Comparison of ENCODE assay signal across 9 cellular contexts in the genomic region with DNA sequence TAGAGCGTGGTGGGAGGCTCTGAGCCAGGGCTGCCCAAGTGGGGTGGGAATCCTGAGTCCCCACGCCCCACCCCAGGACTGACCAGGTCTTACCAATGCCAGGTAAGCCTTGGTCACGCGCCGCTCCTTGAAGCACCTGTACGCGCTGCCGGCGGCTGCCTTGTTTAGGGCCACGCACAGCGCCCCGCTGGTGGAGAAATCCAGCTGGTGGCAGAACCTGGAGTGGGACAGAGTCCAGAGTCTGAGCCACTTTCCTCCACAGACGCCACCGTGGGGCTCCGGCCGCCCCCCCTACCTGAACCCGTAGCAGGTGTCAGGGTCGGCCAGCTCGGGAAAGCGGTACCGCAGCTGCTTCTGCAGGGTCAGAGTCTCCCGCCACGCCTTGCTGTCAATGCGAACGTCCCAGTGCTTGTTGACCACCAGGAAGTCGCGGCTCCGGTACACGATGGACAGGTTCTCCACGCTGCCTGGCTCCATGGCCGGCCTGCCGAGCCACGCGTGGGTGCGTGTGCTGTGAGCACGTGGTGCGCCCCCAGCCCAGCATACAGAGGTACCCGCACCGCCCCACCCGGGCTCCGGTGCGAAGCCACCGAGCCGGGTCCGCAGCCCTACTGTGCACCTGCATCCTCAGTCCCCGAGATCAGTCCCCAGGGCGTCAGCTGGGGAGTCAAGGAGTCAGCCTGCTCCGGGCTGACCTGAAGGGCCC. TPM values are rescaled to one million over a fixed set of nuclear protein-coding genes. Genes with fewer than 3 reads are reported as not detected.
A peak's percentile ranks its signal among the peaks of the same experiment; 100 is the strongest.
DNase-seq lines count a peak whose midpoint lies in the region; ATAC-seq and TF ChIP-seq lines count a peak whose summit lies in the region.
"Had no signal": no experiment of that assay in that cellular context is flagged by ENCODE, and none has a peak within 500 bp of the region (broad histone marks: within the 10 kb centered on the region; RNA-seq: fewer than 3 reads in every experiment).

No MANE protein-coding gene starts in this region.

- H3K4me1 Mint-ChIP-seq in activated CD4-positive, alpha-beta T cell treated with anti-CD3 and anti-CD28 coated beads for 36 hours, result peaks cover 13% of the 10 kb centered on the region
- peaks cover 5% of the 10 kb centered on the region for H3K4me1 Mint-ChIP-seq in activated CD4-positive, alpha-beta memory T cell treated with anti-CD3 and anti-CD28 coated beads for 36 hours (ENCODE audit: low read depth)
- peaks cover 0 to 8% of the 10 kb centered on the region in 2 donors for H3K4me1 Mint-ChIP-seq in immature natural killer cell

- no peak for ATAC-seq in activated CD4-positive, alpha-beta T cell treated with anti-CD3 and anti-CD28 coated beads for 36 hours
- no peak for ATAC-seq in GM18511 (IDR thresholded peaks at IDR 0.05; ENCODE audit: unreplicated experiment)

- peaks cover 22% of the 10 kb centered on the region for H3K4me1 ChIP-seq in testis

- no peaks in the 10 kb centered on the region for H3K9me3 ChIP-seq in testis

- intact Hi-C loops in activated CD4-positive, alpha-beta T cell treated with anti-CD3 and anti-CD28 coated beads for 36 hours (cut with DNase I, micrococcal nuclease), result loop anchor here in 1 of 2 experiments (5.0 kb wide), 1 partner anchor 90 kb away; no protein-coding TSS in a partner anchor
- intact Hi-C loops in activated CD4-positive, alpha-beta memory T cell treated with anti-CD3 and anti-CD28 coated beads for 36 hours (cut with micrococcal nuclease), result no loop called here
- intact Hi-C loops in testis (cut with DNase I; ENCODE audit: low total_unique reads), result no loop called here

- CTCF ChIA-PET in activated CD4-positive, alpha-beta T cell treated with anti-CD3 and anti-CD28 coated beads for 36 hours (lab: Charles Lee), result interaction anchor here (0.6 to 1.8 kb wide), 5 partner anchors 44 to 123 kb away, joined by 4 to 9 read pairs (median 4); partner anchors contain the start of gene ANTKMT
- CTCF ChIA-PET in activated CD4-positive, alpha-beta memory T cell treated with anti-CD3 and anti-CD28 coated beads for 36 hours (lab: Charles Lee), result interaction anchor here (1.1 to 8.0 kb wide), 4 partner anchors 17 to 270 kb away, joined by 4 to 120 read pairs (median 10); partner anchors contain the start of genes ANTKMT and METRN

- H3K36me3 Mint-ChIP-seq in activated CD4-positive, alpha-beta T cell treated with anti-CD3 and anti-CD28 coated beads for 36 hours (ENCODE audit: low read depth), result peaks cover 16% of the 10 kb centered on the region
- peaks cover 11% of the 10 kb centered on the region for H3K36me3 Mint-ChIP-seq in activated CD4-positive, alpha-beta memory T cell treated with anti-CD3 and anti-CD28 coated beads for 36 hours
- peaks cover 0 to 4% (median 4%) of the 10 kb centered on the region in 3 donors for H3K36me3 Mint-ChIP-seq in immature natural killer cell

- no peaks in the 10 kb centered on the region for H3K27me3 Mint-ChIP-seq in activated CD4-positive, alpha-beta T cell treated with anti-CD3 and anti-CD28 coated beads for 36 hours
- H3K27me3 Mint-ChIP-seq in activated CD4-positive, alpha-beta memory T cell treated with anti-CD3 and anti-CD28 coated beads for 36 hours, result no peaks in the 10 kb centered on the region
- peaks cover 0 to 4% (median 0%) of the 10 kb centered on the region in 3 donors for H3K27me3 Mint-ChIP-seq in immature natural killer cell (ENCODE audit: low read depth in 3 of 3)

- no peaks in the 10 kb centered on the region for H3K36me3 ChIP-seq in testis (ENCODE audit: low read depth, missing control alignments)

- H3K4me3 Mint-ChIP-seq in activated CD4-positive, alpha-beta T cell treated with anti-CD3 and anti-CD28 coated beads for 36 hours, result peak overlapping the region; percentile 88
- peak overlapping the region; percentile 87 for H3K4me3 Mint-ChIP-seq in activated CD4-positive, alpha-beta memory T cell treated with anti-CD3 and anti-CD28 coated beads for 36 hours
- H3K4me3 Mint-ChIP-seq in immature natural killer cell, result peak overlapping the region; percentile 67 to 85 (median 83)

- H3K27me3 ChIP-seq in testis, result no peaks in the 10 kb centered on the region

- TF ChIP-seq POLR2A in testis (IDR thresholded peaks at IDR 0.05), result no peak

- TF ChIP-seq CTCF in testis (IDR thresholded peaks at IDR 0.05), result no peak

- no peak for DNase-seq in activated CD4-positive, alpha-beta T cell treated with anti-CD3 and anti-CD28 coated beads for 36 hours
- DNase-seq in activated CD4-positive, alpha-beta T cell treated with anti-CD3 and anti-CD28 coated beads, Interleukin-2, amount 50 U/mL, for 1 hour, result no peak
- DNase-seq in activated CD4-positive, alpha-beta memory T cell treated with anti-CD3 and anti-CD28 coated beads for 36 hours, result no peak
- DNase-seq in immature natural killer cell (peak in 1 of 3 donors; percentile 8), testis (no peak), NCI-H1092 treated with DMSO at 0.1 percent for 48 hours (lab: John Stamatoyannopoulos, UW) (no peak)
- no peak for DNase-seq in stimulated activated CD4-positive, alpha-beta T cell treated with anti-CD3 and anti-CD28 coated beads, Interleukin-15, amount 100 ng/mL, for 24 hours

- H3K27ac Mint-ChIP-seq in activated CD4-positive, alpha-beta T cell treated with anti-CD3 and anti-CD28 coated beads for 36 hours, result peak overlapping the region; percentile 78
- peak overlapping the region; percentile 60 for H3K27ac Mint-ChIP-seq in activated CD4-positive, alpha-beta memory T cell treated with anti-CD3 and anti-CD28 coated beads for 36 hours
- H3K27ac Mint-ChIP-seq in immature natural killer cell, result peak overlapping the region in 3 of 6 donors; percentile 30 to 62 (median 37)

- H3K9me3 Mint-ChIP-seq in activated CD4-positive, alpha-beta T cell treated with anti-CD3 and anti-CD28 coated beads for 36 hours (ENCODE audit: low read depth), result no peaks in the 10 kb centered on the region
- no peaks in the 10 kb centered on the region for H3K9me3 Mint-ChIP-seq in activated CD4-positive, alpha-beta memory T cell treated with anti-CD3 and anti-CD28 coated beads for 36 hours
- H3K9me3 Mint-ChIP-seq in immature natural killer cell, result no peaks in the 10 kb centered on the region

- 50 to 61% methylated on average over 6 to 25 of the region's 48 CpGs for WGBS in testis, 2 donors

- POLR2A ChIA-PET in activated CD4-positive, alpha-beta T cell treated with anti-CD3 and anti-CD28 coated beads for 36 hours (lab: Charles Lee), result no interaction called here
- POLR2A ChIA-PET in activated CD4-positive, alpha-beta memory T cell treated with anti-CD3 and anti-CD28 coated beads for 36 hours (lab: Charles Lee), result no interaction called here

- peak overlapping the region; percentile 80 to 85 for H3K4me3 ChIP-seq in testis

- no peak overlapping the region for H3K27ac ChIP-seq in testis

RNA-seq across cellular contexts. Expression of gene RPUSD1, which starts 0.8 kb away (rescaled TPM):
- 10 to 100 TPM; 16.3 to 17.5 TPM for total RNA-seq in activated CD4-positive, alpha-beta T cell treated with anti-CD3 and anti-CD28 coated beads for 36 hours
- 10 to 100 TPM; 13.7 to 15.5 TPM for total RNA-seq in activated CD4-positive, alpha-beta memory T cell treated with anti-CD3 and anti-CD28 coated beads for 36 hours
- polyA plus RNA-seq in immature natural killer cell (10 to 100 TPM; 23.9 to 49.9 (median 27.7) TPM), testis (ENCODE audit: insufficient read depth, low read depth, low replicate concordance) (11.4 TPM)
- total RNA-seq in testis, result 10 to 100 TPM; 18.6 to 24.0 TPM

RNA-seq across cellular contexts. Expression of gene CHTF18, which starts 1.0 kb away (rescaled TPM):
- 100 to 1,000 TPM in 1 of 2 experiments, 10 to 100 TPM in 1; 82.2 to 105 TPM for total RNA-seq in activated CD4-positive, alpha-beta T cell treated with anti-CD3 and anti-CD28 coated beads for 36 hours
- 100 to 1,000 TPM; 101 to 102 TPM for total RNA-seq in activated CD4-positive, alpha-beta memory T cell treated with anti-CD3 and anti-CD28 coated beads for 36 hours
- polyA plus RNA-seq in immature natural killer cell (1 to 10 TPM in 2 of 3 donors, not detected in 1; 6.3 to 9.2 TPM), testis (ENCODE audit: insufficient read depth, low read depth, low replicate concordance) (32.5 TPM)
- 10 to 100 TPM; 90.6 to 95.0 TPM for total RNA-seq in testis

RNA-seq across cellular contexts. Expression of gene GNG13, which starts 13.1 kb away (rescaled TPM):
- not detected for total RNA-seq in activated CD4-positive, alpha-beta T cell treated with anti-CD3 and anti-CD28 coated beads for 36 hours
- not detected for total RNA-seq in activated CD4-positive, alpha-beta memory T cell treated with anti-CD3 and anti-CD28 coated beads for 36 hours
- polyA plus RNA-seq in immature natural killer cell (not detected), testis (ENCODE audit: insufficient read depth, low read depth, low replicate concordance) (not detected)
- not detected for total RNA-seq in testis
- total RNA-seq: activated CD8-positive, alpha-beta memory T cell treated with anti-CD3 and anti-CD28 coated beads for 36 hours had no signal

RNA-seq across cellular contexts. Expression of gene MSLN, which starts 26.9 kb away (rescaled TPM):
- not detected for total RNA-seq in activated CD4-positive, alpha-beta T cell treated with anti-CD3 and anti-CD28 coated beads for 36 hours
- total RNA-seq in activated CD4-positive, alpha-beta memory T cell treated with anti-CD3 and anti-CD28 coated beads for 36 hours, result not detected
- polyA plus RNA-seq in immature natural killer cell (not detected), testis (ENCODE audit: insufficient read depth, low read depth, low replicate concordance) (18.5 TPM)
- total RNA-seq in testis, result 1 to 10 TPM; 1.5 to 2.8 TPM
- total RNA-seq: activated CD8-positive, alpha-beta memory T cell treated with anti-CD3 and anti-CD28 coated beads for 36 hours had no signal

RNA-seq across cellular contexts. Expression of gene CIAO3, which starts 46.6 kb away (rescaled TPM):
- 10 to 100 TPM; 28.3 to 31.9 TPM for total RNA-seq in activated CD4-positive, alpha-beta T cell treated with anti-CD3 and anti-CD28 coated beads for 36 hours
- 10 to 100 TPM; 31.8 to 32.2 TPM for total RNA-seq in activated CD4-positive, alpha-beta memory T cell treated with anti-CD3 and anti-CD28 coated beads for 36 hours
- 10 to 100 TPM in 2 of 3 donors, 1 to 10 TPM in 1; 4.6 to 25.5 (median 17.5) TPM for polyA plus RNA-seq in immature natural killer cell
- total RNA-seq in testis, result 10 to 100 TPM; 58.0 to 59.0 TPM
- 28.9 TPM for polyA plus RNA-seq in testis (ENCODE audit: insufficient read depth, low read depth, low replicate concordance)
